ENCODE assay signal across 24 cellular contexts in genomic region chr3:134445095-134445494, GRCh38. TPM values are rescaled to one million over a fixed set of nuclear protein-coding genes. Genes with fewer than 3 reads are reported as not detected.
A peak's percentile ranks its signal among the peaks of the same experiment; 100 is the strongest.
DNase-seq lines count a peak whose midpoint lies in the region; ATAC-seq, FAIRE-seq and TF ChIP-seq lines count a peak whose summit lies in the region.
"Had no signal": no experiment of that assay in that cellular context is flagged by ENCODE, and none has a peak within 500 bp of the region (broad histone marks: within the 10 kb centered on the region; RNA-seq: fewer than 3 reads in every experiment).

No MANE protein-coding gene starts in this region.

- TF ChIP-seq RAD21 in IMR-90 (IDR thresholded peaks at IDR 0.05; ENCODE audit: low read length) = no peak

- no peak overlapping the region for H2AK9ac ChIP-seq in IMR-90 (replicated peaks; ENCODE audit: low read depth, low read length, poor library complexity)

- peaks cover 4% of the 10 kb centered on the region for H3K9me3 Mint-ChIP-seq in astrocyte (ENCODE audit: unreplicated experiment)

- no peak overlapping the region for H3K27ac Mint-ChIP-seq in astrocyte (ENCODE audit: unreplicated experiment)
- H3K27ac Mint-ChIP-seq: B cell, CD14-positive monocyte, IgD-negative memory B cell had no signal

- H3K27ac ChIP-seq in IMR-90 (ENCODE audit: insufficient read depth, low read length) (no peak overlapping the region), astrocyte (ENCODE audit: low read depth, low read length) (no peak overlapping the region), osteoblast (ENCODE audit: low read depth, low read length) (peak overlapping the region; percentile 80), aorta (ENCODE audit: low read depth in 1 of 2, low read length in 2 of 2) (no peak overlapping the region)
- H3K27ac ChIP-seq: KMS-11, Peyer's patch, SK-N-MC had no signal

- no peak overlapping the region; the same call in 1 of the 2 replicates for H4K5ac ChIP-seq in IMR-90 (ENCODE audit: low read depth, low read length)

- H3K36me3 ChIP-seq in IMR-90 (ENCODE audit: control insufficient read depth, insufficient read depth, low read length) (no peaks in the 10 kb centered on the region), astrocyte (ENCODE audit: insufficient read depth, low read length) (no peaks in the 10 kb centered on the region), osteoblast (ENCODE audit: insufficient read depth, low read length) (no peaks in the 10 kb centered on the region), aorta (ENCODE audit: control insufficient read depth in 1 of 2, insufficient read depth in 2 of 2, low read length in 1 of 2) (no peaks in the 10 kb centered on the region)
- H3K36me3 ChIP-seq: HAP-1, Peyer's patch had no signal

- in situ Hi-C loops in IMR-90 (cut with MboI; ENCODE audit: low sequenced_read_pairs) = no loop called here

- no peak for TF ChIP-seq POLR2A in IMR-90 (IDR thresholded peaks at IDR 0.05; ENCODE audit: low read depth, low read length)

- TF ChIP-seq CTCF in IMR-90 (conservative IDR thresholded peaks at IDR 0.05; ENCODE audit: low read depth, low read length) (no peak), astrocyte (IDR thresholded peaks at IDR 0.05; ENCODE audit: insufficient read depth, low read depth, low read length) (no peak), osteoblast (IDR thresholded peaks at IDR 0.05; ENCODE audit: extremely low read depth, low read depth, low read length) (no peak)

- FAIRE-seq in astrocyte (lab: Jason Lieb, UNC) = no peak
- FAIRE-seq: D721Med, GM18507 had no signal

- H4K20me1 ChIP-seq in IMR-90 (ENCODE audit: insufficient read depth, low read length) (no peaks in the 10 kb centered on the region), astrocyte (ENCODE audit: insufficient read depth, low read length) (no peaks in the 10 kb centered on the region), osteoblast (ENCODE audit: insufficient read depth, low read length) (no peaks in the 10 kb centered on the region)

- H3K4me3 Mint-ChIP-seq in astrocyte (ENCODE audit: unreplicated experiment) = no peak overlapping the region
- H3K4me3 Mint-ChIP-seq: B cell; CD14-positive monocyte; CD8-positive, alpha-beta memory T cell; IgD-negative memory B cell had no signal

- DNase-seq in IMR-90 (no peak), astrocyte (ENCODE audit: low read depth) (no peak), osteoblast (ENCODE audit: insufficient read length, low spot score, missing footprints) (no peak), DMS53 (lab: John Stamatoyannopoulos, UW) (no peak), aorta (no peak), NK-92 (lab: John Stamatoyannopoulos, UW; ENCODE audit: unreplicated experiment) (no peak)
- no peak for DNase-seq in stimulated activated CD4-positive, alpha-beta T cell treated with anti-CD3 and anti-CD28 coated beads, Interleukin-4, amount 100 ng/mL, for 1 hour
- DNase-seq: CD8-positive, alpha-beta memory T cell; GOT3; MM.1S; NCI-H1694; NCI-H2029 treated with DMSO at 0.1 percent for 48 hours; NCI-H510A; NCI-H69; Peyer's patch; SIG-M5 had no signal

- H4K91ac ChIP-seq in IMR-90 (ENCODE audit: insufficient read depth, low read depth, low read length) = no peak overlapping the region

- POLR2A ChIA-PET in IMR-90 (lab: Charles Lee; ENCODE audit: unreplicated experiment) = interaction anchor here (1.0 kb wide), 1 partner anchor 71 kb away, joined by 3 read pairs; the partner anchor contains the start of gene AMOTL2

- no peak overlapping the region for H2AK5ac ChIP-seq in IMR-90 (ENCODE audit: low read depth, low read length)

- H3K56ac ChIP-seq in IMR-90 (ENCODE audit: extremely low read depth, insufficient read depth, low read length) = no peak overlapping the region

- intact Hi-C loops in IMR-90 (cut with micrococcal nuclease) (loop anchor here (5.0 kb wide), 1 partner anchor 73 kb away; the partner anchor contains the start of gene AMOTL2), aorta (cut with DNase I) (no loop called here)

- H3K4me3 ChIP-seq in IMR-90 (ENCODE audit: insufficient read depth, low read depth, low read length) (no peak overlapping the region), astrocyte (ENCODE audit: insufficient read depth, low read depth, low read length) (no peak overlapping the region), osteoblast (ENCODE audit: insufficient read depth, low read length) (no peak overlapping the region), aorta (ENCODE audit: low read length in 2 of 2) (no peak overlapping the region)
- H3K4me3 ChIP-seq: HAP-1, Peyer's patch had no signal

- H3K27me3 ChIP-seq in IMR-90 (ENCODE audit: control insufficient read depth, insufficient read depth, low read length) (no peaks in the 10 kb centered on the region), astrocyte (ENCODE audit: insufficient read depth, low read length) (no peaks in the 10 kb centered on the region), osteoblast (ENCODE audit: insufficient read depth, low read length) (no peaks in the 10 kb centered on the region), aorta (ENCODE audit: control insufficient read depth in 1 of 2, insufficient read depth in 2 of 2, low read length in 1 of 2) (no peaks in the 10 kb centered on the region)
- H3K27me3 ChIP-seq: Peyer's patch had no signal

- no peak overlapping the region for H2BK5ac ChIP-seq in IMR-90 (ENCODE audit: low read depth, low read length, poor library complexity, severe bottlenecking)

- CTCF ChIA-PET in IMR-90 (lab: Yijun Ruan, JAX) = no interaction called here

- ATAC-seq in IMR-90 (ENCODE audit: low read depth) = no peak
- ATAC-seq in aorta (ENCODE audit: low FRiP score) = no peak

- H3K79me2 ChIP-seq in astrocyte (ENCODE audit: insufficient read depth, low read length) (no peaks in the 10 kb centered on the region), osteoblast (ENCODE audit: insufficient read depth, low read length) (no peaks in the 10 kb centered on the region)

- H2AFZ ChIP-seq in IMR-90 (replicated peaks; ENCODE audit: low read length, poor library complexity) = no peak overlapping the region
- H2AFZ ChIP-seq in astrocyte (ENCODE audit: low read depth, low read length) = no peak overlapping the region
- H2AFZ ChIP-seq in osteoblast (ENCODE audit: low read length) = no peak overlapping the region

- H3K27me3 Mint-ChIP-seq in astrocyte (ENCODE audit: low read depth, unreplicated experiment) = no peaks in the 10 kb centered on the region

- H4K8ac ChIP-seq in IMR-90 (ENCODE audit: low read depth in 2 of 2, low read length in 2 of 2) = no peak overlapping the region

- no peak overlapping the region for H2BK120ac ChIP-seq in IMR-90 (ENCODE audit: low read depth, low read length)

- no peak overlapping the region for H2BK15ac ChIP-seq in IMR-90 (ENCODE audit: low read depth, low read length)

- H3K14ac ChIP-seq in IMR-90 (replicated peaks; ENCODE audit: low read depth, low read length) = no peak overlapping the region

- no CpG with 5 or more reads among the region's 1 CpG for WGBS in IMR-90 (ENCODE audit: extremely low coverage in 2 of 2, insufficient read length in 1 of 2), 2 experiments
- WGBS in aorta, 2 donors = 72 to 73% methylated on average over 1 of the region's 1 CpG

- H3K4me1 ChIP-seq in IMR-90 (ENCODE audit: control insufficient read depth, insufficient read depth, low read length) (peaks cover 20% of the 10 kb centered on the region), astrocyte (ENCODE audit: insufficient read depth, low read length) (peaks cover 19% of the 10 kb centered on the region), osteoblast (ENCODE audit: insufficient read depth, low read length) (peaks cover 38% of the 10 kb centered on the region), aorta (ENCODE audit: control insufficient read depth in 1 of 2, insufficient read depth in 2 of 2, low read length in 2 of 2) (peaks cover 0 to 8% of the 10 kb centered on the region in 2 donors)
- H3K4me1 ChIP-seq: HAP-1, Peyer's patch had no signal

- peaks cover 2% of the 10 kb centered on the region for H3K36me3 Mint-ChIP-seq in astrocyte (ENCODE audit: low read depth, unreplicated experiment)
- H3K36me3 Mint-ChIP-seq: CD14-positive monocyte had no signal

- H3K9me3 ChIP-seq in IMR-90 (ENCODE audit: control insufficient read depth, insufficient read depth, low read length) (no peaks in the 10 kb centered on the region), astrocyte (ENCODE audit: insufficient read depth, low read depth, low read length) (no peaks in the 10 kb centered on the region), osteoblast (ENCODE audit: low read depth, low read length) (no peaks in the 10 kb centered on the region), aorta (ENCODE audit: control insufficient read depth, low read length) (no peaks in the 10 kb centered on the region)
- H3K9me3 ChIP-seq: Peyer's patch had no signal

- peaks cover 32% of the 10 kb centered on the region for H3K4me1 Mint-ChIP-seq in astrocyte (ENCODE audit: low read depth, unreplicated experiment)
- H3K4me1 Mint-ChIP-seq: B cell; CD8-positive, alpha-beta memory T cell had no signal

- H3K9me1 ChIP-seq in IMR-90 (ENCODE audit: insufficient read depth, low read length) = peaks cover 21% of the 10 kb centered on the region

- peaks cover 3 to 9% of the 10 kb centered on the region in 2 experiments; a peak in 2 of 4 replicates for H3K79me1 ChIP-seq in IMR-90 (ENCODE audit: low read depth in 1 of 2, low read length in 2 of 2)

- no peak overlapping the region for H3K4ac ChIP-seq in IMR-90 (ENCODE audit: low read depth, low read length)

- H3K4me2 ChIP-seq in IMR-90 (ENCODE audit: low read depth, low read length) (no peak overlapping the region), astrocyte (ENCODE audit: low read length) (peak overlapping the region; percentile 35), osteoblast (ENCODE audit: insufficient read depth, low read length) (no peak overlapping the region)
- H3K4me2 ChIP-seq: KMS-11 had no signal

- no peak overlapping the region for H3K23ac ChIP-seq in IMR-90 (ENCODE audit: low read depth, low read length)

- peak overlapping the region; percentile 14; the same call in 1 of the 2 replicates for H3K18ac ChIP-seq in IMR-90 (ENCODE audit: low read depth, low read length)

- no TSS peak for BruUV-seq in IMR-90 (replicated peaks; lab: Mats Ljungman, UMichigan)

- dilution Hi-C loops in IMR-90 (cut with HindIII; ENCODE audit: low sequenced_read_pairs, unreplicated experiment) = no loop called here

- H2BK20ac ChIP-seq in IMR-90 (ENCODE audit: low read depth, low read length) = no peak overlapping the region

- H3K9ac ChIP-seq in IMR-90 (ENCODE audit: low read depth, low read length) (no peak overlapping the region), astrocyte (ENCODE audit: low read length) (no peak overlapping the region)
- H3K9ac ChIP-seq: KMS-11 had no signal

RNA-seq across cellular contexts. Expression of gene ANAPC13, which starts 40.7 kb away (rescaled TPM):
- total RNA-seq in IMR-90 (2012; rRNA removed) = 43.4 and 82.8 TPM in 2 replicates
- 56.5 and 62.9 TPM in 2 replicates for polyA plus RNA-seq in IMR-90 (2012; rRNA removed)
- 9.9 and 21.7 TPM in 2 replicates for polyA plus RNA-seq in IMR-90 (2012; cell fraction: cytosol; rRNA removed)
- 2.4 and 19.8 TPM in 2 replicates for polyA plus RNA-seq in IMR-90 (2012; cell fraction: nucleus; rRNA removed; ENCODE audit: low replicate concordance)
- total RNA-seq in astrocyte = 52.5 and 61.0 TPM in 2 replicates
- 68.4 and 77.5 TPM in 2 replicates for total RNA-seq in osteoblast
- 10 to 100 TPM; 38.7 to 40.5 TPM for total RNA-seq in aorta
- 10 to 100 TPM; 52.0 to 86.1 TPM for polyA plus RNA-seq in aorta

RNA-seq across cellular contexts. Expression of gene CEP63, which starts 40.8 kb away (rescaled TPM):
- 6.5 and 16.1 TPM in 2 replicates for total RNA-seq in IMR-90 (2012; rRNA removed)
- 8.8 and 9.1 TPM in 2 replicates for polyA plus RNA-seq in IMR-90 (2012; rRNA removed)
- polyA plus RNA-seq in IMR-90 (2012; cell fraction: cytosol; rRNA removed) = 2.5 and 4.2 TPM in 2 replicates
- polyA plus RNA-seq in IMR-90 (2012; cell fraction: nucleus; rRNA removed; ENCODE audit: low replicate concordance) = 3.7 and 5.7 TPM in 2 replicates
- total RNA-seq in astrocyte = 20.2 and 21.3 TPM in 2 replicates
- total RNA-seq in osteoblast = 15.9 and 42.4 TPM in 2 replicates
- total RNA-seq in aorta = 10 to 100 TPM; 28.0 to 29.7 TPM
- 10 to 100 TPM; 29.7 to 32.7 TPM for polyA plus RNA-seq in aorta
